ENCODE assay signal across 1 cellular context in genomic region chr7:28330384-28331070, GRCh38.
A peak's percentile ranks its signal among the peaks of the same experiment; 100 is the strongest.
TF ChIP-seq lines count a peak whose summit lies in the region.

No MANE protein-coding gene starts in this region.

TF ChIP-seq in GM12878, 131 proteins besides CTCF, POLR2A, EP300 and RAD21 (continued from another document and continues in another):
- TF ChIP-seq E2F4 (IDR thresholded peaks at IDR 0.05; ENCODE audit: low read depth, low read length) (no peak), STAT1 (conservative IDR thresholded peaks at IDR 0.05) (no peak), REST (IDR thresholded peaks at IDR 0.05; ENCODE audit: low read depth, low read length) (no peak), CHD2 (IDR thresholded peaks at IDR 0.05; ENCODE audit: borderline replicate concordance, low read depth, low read length) (no peak), IRF4 (IDR thresholded peaks at IDR 0.05; ENCODE audit: low read depth, low read length) (0 out of 2 replicates have a peak, but pooled peaks have one; percentile 8), PKNOX1 (IDR thresholded peaks at IDR 0.05) (0 out of 2 replicates have a peak, but pooled peaks have one; percentile 6), SP1 (IDR thresholded peaks at IDR 0.05; ENCODE audit: low read depth, low read length) (no peak), CHD4 (IDR thresholded peaks at IDR 0.05) (no peak), EGR1 (IDR thresholded peaks at IDR 0.05; ENCODE audit: borderline replicate concordance in 1 of 2, low read depth in 2 of 2, low read length in 2 of 2) (no peak), JUNB (IDR thresholded peaks at IDR 0.05) (peak; percentile 74), USF2 (IDR thresholded peaks at IDR 0.05; ENCODE audit: borderline replicate concordance, low read depth, low read length) (no peak), TCF7 (IDR thresholded peaks at IDR 0.05; ENCODE audit: borderline replicate concordance) (peak; percentile 84), RB1 (IDR thresholded peaks at IDR 0.05; ENCODE audit: borderline replicate concordance) (no peak), ATF7 (IDR thresholded peaks at IDR 0.05; ENCODE audit: low read depth) (0 out of 2 replicates have a peak, but pooled peaks have one; percentile 31), RBBP5 (conservative IDR thresholded peaks at IDR 0.05) (no peak), MEF2B (IDR thresholded peaks at IDR 0.05; ENCODE audit: partially characterized antibody, poor library complexity, severe bottlenecking) (no peak), BCL11A (IDR thresholded peaks at IDR 0.05; ENCODE audit: low read depth, low read length) (no peak), RELB (IDR thresholded peaks at IDR 0.05; ENCODE audit: low read depth) (no peak), BCLAF1 (IDR thresholded peaks at IDR 0.05) (no peak), FOXM1 (IDR thresholded peaks at IDR 0.05; ENCODE audit: low read depth, low read length) (no peak), ZNF687 (IDR thresholded peaks at IDR 0.05) (no peak), YBX1 (IDR thresholded peaks at IDR 0.05) (no peak), ETV6 (conservative IDR thresholded peaks at IDR 0.05 in 1 of 2, IDR thresholded peaks at IDR 0.05 in 1 of 2; ENCODE audit: borderline replicate concordance in 1 of 2, low read depth in 1 of 2) (no peak), CREM (IDR thresholded peaks at IDR 0.05; ENCODE audit: low read depth) (0 out of 2 replicates have a peak, but pooled peaks have one; percentile 6), TBL1XR1 (IDR thresholded peaks at IDR 0.05; ENCODE audit: low read depth, low read length) (no peak), E2F8 (IDR thresholded peaks at IDR 0.05; ENCODE audit: low read depth, partially characterized antibody) (no peak), ZBTB11 (CRISPR knock-in tag; IDR thresholded peaks at IDR 0.05) (no peak), SRF (IDR thresholded peaks at IDR 0.05; ENCODE audit: low read depth in 2 of 2, low read length in 2 of 2) (no peak), WRNIP1 (IDR thresholded peaks at IDR 0.05; ENCODE audit: borderline replicate concordance, low read depth, low read length) (no peak), SPI1 (IDR thresholded peaks at IDR 0.05; ENCODE audit: borderline replicate concordance, insufficient read depth, low read depth, low read length) (no peak), TAF1 (IDR thresholded peaks at IDR 0.05; ENCODE audit: borderline replicate concordance, low read depth, low read length) (no peak), USF1 (IDR thresholded peaks at IDR 0.05; ENCODE audit: borderline replicate concordance, extremely low read length, insufficient read depth, low read depth, low read length) (no peak), DPF2 (IDR thresholded peaks at IDR 0.05) (no peak), NFIC (IDR thresholded peaks at IDR 0.05; ENCODE audit: low read depth, low read length) (peak; percentile 54; the same call in 1 of the 2 replicates)
